Comparison of ENCODE assay signal across 20 cellular contexts in genomic region chr5:53825016-53825415, GRCh38.
"Had no signal": no experiment of that assay in that cellular context is flagged by ENCODE, and none has a peak within 500 bp of the region (broad histone marks: within the 10 kb centered on the region; RNA-seq: fewer than 3 reads in every experiment).

No MANE protein-coding gene starts in this region.

- H3K4me1 Mint-ChIP-seq: naive thymus-derived CD8-positive, alpha-beta T cell had no signal

- H3K4me2 ChIP-seq: hepatocyte had no signal

- DNase-seq: colonic mucosa; dermis blood vessel endothelial cell; esophagus squamous epithelium; foreskin fibroblast; head of caudate nucleus; kidney glomerular epithelial cell; mammary epithelial cell; naive thymus-derived CD8-positive, alpha-beta T cell; psoas muscle; small intestine; stimulated activated CD4-positive, alpha-beta T cell treated with anti-CD3 and anti-CD28 coated beads, Interleukin-12 subunit alpha, Interleukin-12 subunit beta, amount 100 ng/mL, for 4 hours; stimulated activated naive CD4-positive, alpha-beta T cell; stomach; substantia nigra; transverse colon had no signal

- H3K27ac Mint-ChIP-seq: naive thymus-derived CD8-positive, alpha-beta T cell had no signal

- H3K36me3 ChIP-seq: colonic mucosa, esophagus squamous epithelium, gastroesophageal sphincter, stomach, thoracic aorta, transverse colon had no signal

- ATAC-seq: gastroesophageal sphincter; left lobe of liver; naive thymus-derived CD8-positive, alpha-beta T cell; psoas muscle; sciatic nerve had no signal

- H3K27ac ChIP-seq: colonic mucosa, esophagus squamous epithelium, gastroesophageal sphincter, hepatocyte, psoas muscle, stomach, thoracic aorta, transverse colon had no signal

- H3K9me3 ChIP-seq: colonic mucosa, esophagus squamous epithelium, gastroesophageal sphincter, psoas muscle, stomach, thoracic aorta, transverse colon had no signal

- H2AFZ ChIP-seq: hepatocyte had no signal

- H3K4me1 ChIP-seq: colonic mucosa, esophagus squamous epithelium, gastroesophageal sphincter, psoas muscle, stomach, transverse colon had no signal

- H3K4me3 Mint-ChIP-seq: naive thymus-derived CD8-positive, alpha-beta T cell had no signal

- H3K27me3 ChIP-seq: colonic mucosa, esophagus squamous epithelium, gastroesophageal sphincter, hepatocyte, stomach, transverse colon had no signal

- H3K79me2 ChIP-seq: hepatocyte had no signal

- H3K4me3 ChIP-seq: colonic mucosa, esophagus squamous epithelium, gastroesophageal sphincter, hepatocyte, psoas muscle, stomach, thoracic aorta, transverse colon had no signal
